Comparison of ENCODE assay signal across 23 cellular contexts in the genomic region with DNA sequence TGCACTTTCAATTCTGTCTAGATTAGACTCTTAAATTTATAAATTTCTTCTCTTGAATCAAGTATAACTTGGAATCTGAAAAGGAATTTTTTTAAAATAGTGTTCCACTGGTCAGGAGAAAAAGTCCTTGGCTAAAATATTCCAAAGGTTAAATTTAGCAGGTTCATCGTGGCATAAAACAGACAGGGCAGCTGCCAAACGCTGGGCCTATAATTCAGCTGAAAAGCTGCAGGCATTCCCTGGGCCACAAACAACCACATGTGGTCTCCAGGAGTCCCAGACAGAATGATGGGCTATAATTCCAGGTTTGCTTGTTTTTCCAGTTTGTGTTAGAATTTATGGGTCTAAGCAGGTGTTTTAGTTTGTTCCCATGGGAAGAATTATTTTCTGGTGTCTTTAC.
"Had no signal": no experiment of that assay in that cellular context is flagged by ENCODE, and none has a peak within 500 bp of the region (broad histone marks: within the 10 kb centered on the region; RNA-seq: fewer than 3 reads in every experiment).

No MANE protein-coding gene starts in this region.

- H3K27ac Mint-ChIP-seq: dendritic cell treated with granulocyte-macrophage colony-stimulating factor and Interleukin-4, amounts not matched to agents 40 ng/mL and 50 ng/mL, for 4 days; natural killer cell treated with Interleukin-12 subunit alpha and Interleukin-12 subunit beta and Interleukin-15 and Interleukin-18, amount 100 ng/mL, for 72 hours; progenitor cell of endocrine pancreas; stimulated activated naive B cell treated with anti-CD40 and anti-IgM and Interleukin-4, amounts not matched to agents 10 μg/mL and 1 μg/mL and 100 μg/mL, for 72 hours; type B pancreatic cell had no signal

- H3K27ac ChIP-seq: pancreas, right lobe of liver, spleen, stomach, suprapubic skin, thyroid gland had no signal

- H3K27me3 ChIP-seq: pancreas, right lobe of liver, spleen, stomach, suprapubic skin, thyroid gland had no signal

- H3K4me3 ChIP-seq: mucosa of descending colon, pancreas, right lobe of liver, spleen, stomach, suprapubic skin, thyroid gland had no signal

- H3K27me3 Mint-ChIP-seq: dendritic cell treated with granulocyte-macrophage colony-stimulating factor and Interleukin-4, amounts not matched to agents 40 ng/mL and 50 ng/mL, for 4 days; progenitor cell of endocrine pancreas; type B pancreatic cell had no signal

- H3K4me3 Mint-ChIP-seq: dendritic cell treated with granulocyte-macrophage colony-stimulating factor and Interleukin-4, amounts not matched to agents 40 ng/mL and 50 ng/mL, for 4 days; natural killer cell treated with Interleukin-12 subunit alpha and Interleukin-12 subunit beta and Interleukin-15 and Interleukin-18, amount 100 ng/mL, for 72 hours; stimulated activated naive B cell treated with anti-CD40 and anti-IgM and Interleukin-4, amounts not matched to agents 10 μg/mL and 1 μg/mL and 100 μg/mL, for 72 hours; type B pancreatic cell had no signal

- DNase-seq: cerebellar nuclear complex; erythroblast; foreskin melanocyte; head of caudate nucleus; hippocampal formation; left colon; mammary epithelial cell; mucosa of descending colon; occipital lobe; pancreas; right lobe of liver; spleen; stimulated activated CD4-positive, alpha-beta T cell treated with anti-CD3 and anti-CD28 coated beads, Interleukin-15, amount 100 ng/mL, for 24 hours; stimulated activated CD4-positive, alpha-beta T cell treated with anti-CD3 and anti-CD28 coated beads, Interleukin-1b, Interleukin-23, amount 100 ng/mL, for 48 hours; stimulated activated CD4-positive, alpha-beta T cell treated with anti-CD3 and anti-CD28 coated beads, Interleukin-4, amount 100 ng/mL, for 24 hours; stimulated activated naive B cell treated with anti-CD40 and anti-IgM and Interleukin-4, amounts not matched to agents 10 μg/mL and 1 μg/mL and 100 μg/mL, for 72 hours; stomach; thyroid gland had no signal

- H3K9me3 Mint-ChIP-seq: dendritic cell treated with granulocyte-macrophage colony-stimulating factor and Interleukin-4, amounts not matched to agents 40 ng/mL and 50 ng/mL, for 4 days; natural killer cell treated with Interleukin-12 subunit alpha and Interleukin-12 subunit beta and Interleukin-15 and Interleukin-18, amount 100 ng/mL, for 72 hours; stimulated activated naive B cell treated with anti-CD40 and anti-IgM and Interleukin-4, amounts not matched to agents 10 μg/mL and 1 μg/mL and 100 μg/mL, for 72 hours; type B pancreatic cell had no signal

- ATAC-seq: left colon; mucosa of descending colon; natural killer cell treated with Interleukin-12 subunit alpha and Interleukin-12 subunit beta and Interleukin-15 and Interleukin-18, amount 100 ng/mL, for 72 hours; pancreas; right lobe of liver; stimulated activated naive B cell treated with anti-CD40 and anti-IgM and Interleukin-4, amounts not matched to agents 10 μg/mL and 1 μg/mL and 100 μg/mL, for 72 hours had no signal

- H3K4me1 ChIP-seq: pancreas, right lobe of liver, spleen, suprapubic skin, thyroid gland had no signal

- H3K4me1 Mint-ChIP-seq: stimulated activated naive B cell treated with anti-CD40 and anti-IgM and Interleukin-4, amounts not matched to agents 10 μg/mL and 1 μg/mL and 100 μg/mL, for 72 hours had no signal

- H3K36me3 Mint-ChIP-seq: natural killer cell treated with Interleukin-12 subunit alpha and Interleukin-12 subunit beta and Interleukin-15 and Interleukin-18, amount 100 ng/mL, for 72 hours; stimulated activated naive B cell treated with anti-CD40 and anti-IgM and Interleukin-4, amounts not matched to agents 10 μg/mL and 1 μg/mL and 100 μg/mL, for 72 hours had no signal

- H3K9me3 ChIP-seq: mucosa of descending colon, pancreas, right lobe of liver, spleen, stomach, suprapubic skin, thyroid gland had no signal
